Comparison of ENCODE assay signal across 1 cellular context in the genomic region with DNA sequence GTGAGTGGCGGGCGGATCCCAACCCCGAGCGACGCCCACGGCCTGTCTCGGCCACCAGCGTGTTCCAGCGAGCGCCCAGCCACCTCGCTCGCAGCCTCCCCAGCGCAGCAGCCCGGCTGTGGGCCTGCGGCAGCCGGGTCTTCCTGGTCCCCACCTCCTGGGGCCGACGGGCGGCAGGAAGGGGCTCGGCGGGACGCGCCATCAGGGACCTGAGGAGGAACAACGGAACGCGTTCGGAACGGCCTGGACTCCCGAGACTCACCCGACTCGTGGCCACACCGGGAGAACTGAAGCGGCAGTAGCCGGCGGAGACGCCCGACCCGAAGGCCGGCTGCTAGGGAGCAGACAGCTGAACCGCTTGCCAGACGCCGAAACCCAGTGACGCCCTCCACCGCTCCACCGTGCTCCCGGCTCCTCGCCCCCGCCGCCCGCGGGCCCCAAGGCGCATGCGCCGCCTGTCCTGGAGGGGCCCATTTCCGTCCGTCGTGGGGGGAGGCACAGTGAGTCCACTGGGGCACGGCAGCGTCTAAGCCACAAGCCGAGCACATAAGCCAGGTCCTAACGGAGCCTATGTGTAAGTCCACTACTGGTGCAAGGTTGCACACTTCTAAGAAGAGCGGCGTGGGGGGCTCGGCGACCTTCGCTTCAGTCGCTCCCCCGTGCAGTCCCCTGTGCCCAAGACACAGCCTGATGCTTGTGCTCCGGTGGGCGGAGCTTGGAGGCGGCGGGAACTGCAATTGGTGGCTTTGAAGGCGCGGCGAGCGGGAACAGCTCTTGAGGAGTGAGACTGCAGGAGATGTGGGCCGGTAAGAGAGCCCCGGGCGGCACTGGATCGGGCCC.
TF ChIP-seq lines count a peak whose summit lies in the region.

A gene with protein sequence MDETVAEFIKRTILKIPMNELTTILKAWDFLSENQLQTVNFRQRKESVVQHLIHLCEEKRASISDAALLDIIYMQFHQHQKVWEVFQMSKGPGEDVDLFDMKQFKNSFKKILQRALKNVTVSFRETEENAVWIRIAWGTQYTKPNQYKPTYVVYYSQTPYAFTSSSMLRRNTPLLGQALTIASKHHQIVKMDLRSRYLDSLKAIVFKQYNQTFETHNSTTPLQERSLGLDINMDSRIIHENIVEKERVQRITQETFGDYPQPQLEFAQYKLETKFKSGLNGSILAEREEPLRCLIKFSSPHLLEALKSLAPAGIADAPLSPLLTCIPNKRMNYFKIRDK (plus strand): TSS at position 743 of the 840 bp plus-strand sequence. CDS start 4,726 bp downstream, outside the sequence.
A gene (minus strand): TSS at position 414 of the 840 bp plus-strand sequence. CDS start 9,491 bp downstream, outside the sequence.

TF ChIP-seq in HCT116, 20 proteins besides CTCF, POLR2A, EP300 and RAD21 (continued from another document):
- TF ChIP-seq, protein P1, sequence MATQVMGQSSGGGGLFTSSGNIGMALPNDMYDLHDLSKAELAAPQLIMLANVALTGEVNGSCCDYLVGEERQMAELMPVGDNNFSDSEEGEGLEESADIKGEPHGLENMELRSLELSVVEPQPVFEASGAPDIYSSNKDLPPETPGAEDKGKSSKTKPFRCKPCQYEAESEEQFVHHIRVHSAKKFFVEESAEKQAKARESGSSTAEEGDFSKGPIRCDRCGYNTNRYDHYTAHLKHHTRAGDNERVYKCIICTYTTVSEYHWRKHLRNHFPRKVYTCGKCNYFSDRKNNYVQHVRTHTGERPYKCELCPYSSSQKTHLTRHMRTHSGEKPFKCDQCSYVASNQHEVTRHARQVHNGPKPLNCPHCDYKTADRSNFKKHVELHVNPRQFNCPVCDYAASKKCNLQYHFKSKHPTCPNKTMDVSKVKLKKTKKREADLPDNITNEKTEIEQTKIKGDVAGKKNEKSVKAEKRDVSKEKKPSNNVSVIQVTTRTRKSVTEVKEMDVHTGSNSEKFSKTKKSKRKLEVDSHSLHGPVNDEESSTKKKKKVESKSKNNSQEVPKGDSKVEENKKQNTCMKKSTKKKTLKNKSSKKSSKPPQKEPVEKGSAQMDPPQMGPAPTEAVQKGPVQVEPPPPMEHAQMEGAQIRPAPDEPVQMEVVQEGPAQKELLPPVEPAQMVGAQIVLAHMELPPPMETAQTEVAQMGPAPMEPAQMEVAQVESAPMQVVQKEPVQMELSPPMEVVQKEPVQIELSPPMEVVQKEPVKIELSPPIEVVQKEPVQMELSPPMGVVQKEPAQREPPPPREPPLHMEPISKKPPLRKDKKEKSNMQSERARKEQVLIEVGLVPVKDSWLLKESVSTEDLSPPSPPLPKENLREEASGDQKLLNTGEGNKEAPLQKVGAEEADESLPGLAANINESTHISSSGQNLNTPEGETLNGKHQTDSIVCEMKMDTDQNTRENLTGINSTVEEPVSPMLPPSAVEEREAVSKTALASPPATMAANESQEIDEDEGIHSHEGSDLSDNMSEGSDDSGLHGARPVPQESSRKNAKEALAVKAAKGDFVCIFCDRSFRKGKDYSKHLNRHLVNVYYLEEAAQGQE (IDR thresholded peaks at IDR 0.05; ENCODE audit: low read depth) = no peak
- no peak for TF ChIP-seq ELF1 (IDR thresholded peaks at IDR 0.05; ENCODE audit: borderline replicate concordance, low read depth)
- TF ChIP-seq ZFX (IDR thresholded peaks at IDR 0.05) = peak; percentile 57
- TF ChIP-seq ZNF274 (IDR thresholded peaks at IDR 0.05; ENCODE audit: low read depth, low read length) = no peak
- no peak for TF ChIP-seq FOSL1 (IDR thresholded peaks at IDR 0.05; ENCODE audit: low read depth)
- TF ChIP-seq EZH2phosphoT487 (IDR thresholded peaks at IDR 0.05; ENCODE audit: borderline replicate concordance) = no peak
- TF ChIP-seq EZH2 (IDR thresholded peaks at IDR 0.05) = no peak
- no peak for TF ChIP-seq SIN3A (IDR thresholded peaks at IDR 0.05; ENCODE audit: low read depth)
- TF ChIP-seq, protein P2, sequence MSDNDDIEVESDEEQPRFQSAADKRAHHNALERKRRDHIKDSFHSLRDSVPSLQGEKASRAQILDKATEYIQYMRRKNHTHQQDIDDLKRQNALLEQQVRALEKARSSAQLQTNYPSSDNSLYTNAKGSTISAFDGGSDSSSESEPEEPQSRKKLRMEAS (IDR thresholded peaks at IDR 0.05) = no peak
- TF ChIP-seq TCF7L2 (IDR thresholded peaks at IDR 0.05; ENCODE audit: borderline replicate concordance, extremely low read depth, insufficient read depth, insufficient read length) = peak; percentile 90
- TF ChIP-seq JUND (IDR thresholded peaks at IDR 0.05) = no peak
- no peak for TF ChIP-seq CEBPB (IDR thresholded peaks at IDR 0.05; ENCODE audit: low read depth)
- TF ChIP-seq EGR1 (IDR thresholded peaks at IDR 0.05; ENCODE audit: low read depth) = no peak
- TF ChIP-seq SRF (IDR thresholded peaks at IDR 0.05; ENCODE audit: low read depth) = no peak
- no peak for TF ChIP-seq SP1 (IDR thresholded peaks at IDR 0.05; ENCODE audit: low read depth)
